1 cellular context compared by ENCODE assay signal in genomic region chr6:87756858-87757257, GRCh38.
TF ChIP-seq lines count a peak whose summit lies in the region.

No MANE protein-coding gene starts in this region.

TF ChIP-seq in HepG2, 621 proteins besides CTCF, POLR2A, EP300 and RAD21 (continued from another document):
- TF ChIP-seq ZNF318 (CRISPR knock-in tag; IDR thresholded peaks at IDR 0.05), result no peak
- TF ChIP-seq RXRB (CRISPR knock-in tag; IDR thresholded peaks at IDR 0.05; ENCODE audit: borderline replicate concordance), result no peak
- TF ChIP-seq ZNF430 (CRISPR knock-in tag; IDR thresholded peaks at IDR 0.05), result no peak
